In the genomic region with DNA sequence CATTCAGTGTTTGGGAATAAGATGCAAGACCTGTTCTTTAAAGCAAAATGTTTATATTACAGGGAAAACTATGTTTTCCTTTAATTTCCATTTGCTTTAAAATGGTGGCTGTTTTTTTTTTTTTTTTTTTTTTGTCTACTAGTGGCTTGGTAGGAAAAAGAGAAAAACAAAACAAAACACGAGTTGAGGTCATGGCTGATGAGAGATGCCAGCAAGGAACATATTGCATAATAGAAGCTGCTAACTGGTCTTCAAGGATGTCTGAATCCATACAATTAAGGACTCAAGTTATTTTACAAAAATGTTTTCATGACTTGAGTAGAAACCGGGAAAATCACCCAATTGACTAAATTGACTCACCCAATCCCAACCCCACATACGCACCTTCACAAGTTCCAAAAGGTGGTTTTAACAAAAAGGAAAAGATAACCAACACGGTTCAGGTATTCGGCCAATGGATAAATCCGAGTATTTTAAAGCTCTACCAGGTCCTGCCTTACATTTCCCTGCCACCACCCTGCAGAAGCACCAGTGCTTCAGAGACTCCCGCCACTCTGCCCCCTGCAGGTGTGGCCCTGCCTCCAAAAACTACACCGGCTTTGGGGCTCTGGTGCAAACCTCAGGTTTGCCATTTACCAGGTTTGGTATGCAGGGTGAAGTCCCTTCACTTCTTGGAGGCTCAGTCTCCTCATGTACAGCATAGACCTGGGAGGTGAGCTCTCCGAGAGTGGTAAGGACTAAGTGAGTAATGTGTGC, we compare ENCODE assay signal across 14 cellular contexts. TPM values are rescaled to one million over a fixed set of nuclear protein-coding genes. Genes with fewer than 3 reads are reported as not detected.
DNase-seq lines count a peak whose midpoint lies in the region; ATAC-seq and TF ChIP-seq lines count a peak whose summit lies in the region.
"Had no signal": no experiment of that assay in that cellular context is flagged by ENCODE, and none has a peak within 500 bp of the region (broad histone marks: within the 10 kb centered on the region; RNA-seq: fewer than 3 reads in every experiment).

No MANE protein-coding gene starts in this region.

- intact Hi-C loops in activated naive CD4-positive, alpha-beta T cell treated with anti-CD3 and anti-CD28 coated beads for 36 hours (cut with micrococcal nuclease) = loop anchor here (5.0 to 10.0 kb wide), 2 partner anchors 361 to 1369 kb away; no protein-coding TSS in a partner anchor
- intact Hi-C loops in gastrocnemius medialis (cut with DNase I; ENCODE audit: low total_unique reads) = loop anchor here (5.0 kb wide), 1 partner anchor 169 kb away; no protein-coding TSS in a partner anchor

- H3K36me3 ChIP-seq in gastrocnemius medialis = no peaks in the 10 kb centered on the region

- no peak overlapping the region for H3K4me3 Mint-ChIP-seq in activated naive CD4-positive, alpha-beta T cell treated with anti-CD3 and anti-CD28 coated beads for 36 hours
- H3K4me3 Mint-ChIP-seq in activated naive CD4-positive, alpha-beta T cell treated with anti-CD3 and anti-CD28 coated beads, Interleukin-2, amount 10 ng/mL, durations not matched to agents 7 days and 5 days = no peak overlapping the region
- H3K4me3 Mint-ChIP-seq: CD14-positive monocyte, mesothelial cell of epicardium had no signal

- peak overlapping the region; percentile 50 to 63 (median 52) for H3K27ac ChIP-seq in gastrocnemius medialis
- H3K27ac ChIP-seq: epithelial cell of prostate had no signal

- in situ Hi-C loops in gastrocnemius medialis (cut with MboI; ENCODE audit: low sequenced_read_pairs in 4 of 4) = loop anchor here in 2 of 4 donors (5.0 to 10.0 kb wide), 3 partner anchors 101 to 119 kb away; no protein-coding TSS in a partner anchor

- ATAC-seq in gastrocnemius medialis (no peak), HG03520 (IDR thresholded peaks at IDR 0.05; ENCODE audit: unreplicated experiment) (no peak)

- TF ChIP-seq POLR2A in NB4 (IDR thresholded peaks at IDR 0.05; ENCODE audit: extremely low read depth, insufficient read length) = no peak
- no peak for TF ChIP-seq POLR2A in gastrocnemius medialis (IDR thresholded peaks at IDR 0.05)

- H3K4me3 ChIP-seq in NB4 (ENCODE audit: low read depth, low read length) (no peak overlapping the region), gastrocnemius medialis (no peak overlapping the region)

- no peaks in the 10 kb centered on the region for H3K9me3 ChIP-seq in gastrocnemius medialis

- H3K27me3 Mint-ChIP-seq in activated naive CD4-positive, alpha-beta T cell treated with anti-CD3 and anti-CD28 coated beads for 36 hours (ENCODE audit: low read depth) = no peaks in the 10 kb centered on the region
- H3K27me3 Mint-ChIP-seq in activated naive CD4-positive, alpha-beta T cell treated with anti-CD3 and anti-CD28 coated beads, Interleukin-2, amount 10 ng/mL, durations not matched to agents 7 days and 5 days = no peaks in the 10 kb centered on the region

- no peak overlapping the region for H3K27ac Mint-ChIP-seq in activated naive CD4-positive, alpha-beta T cell treated with anti-CD3 and anti-CD28 coated beads for 36 hours
- no peak overlapping the region for H3K27ac Mint-ChIP-seq in activated naive CD4-positive, alpha-beta T cell treated with anti-CD3 and anti-CD28 coated beads, Interleukin-2, amount 10 ng/mL, durations not matched to agents 7 days and 5 days
- H3K27ac Mint-ChIP-seq: CD14-positive monocyte had no signal

- CTCF ChIA-PET in activated naive CD4-positive, alpha-beta T cell treated with anti-CD3 and anti-CD28 coated beads for 36 hours (lab: Charles Lee) = interaction anchor here (1.1 to 1.7 kb wide), 3 partner anchors 117 to 166 kb away, joined by 3 to 7 read pairs (median 3); no protein-coding TSS in a partner anchor
- CTCF ChIA-PET in activated naive CD4-positive, alpha-beta T cell treated with anti-CD3 and anti-CD28 coated beads, Interleukin-2, amount 10 ng/mL, durations not matched to agents 7 days and 5 days (lab: Charles Lee) = no interaction called here

- H3K4me1 Mint-ChIP-seq in activated naive CD4-positive, alpha-beta T cell treated with anti-CD3 and anti-CD28 coated beads for 36 hours (ENCODE audit: low read depth) = peaks cover 3% of the 10 kb centered on the region
- H3K4me1 Mint-ChIP-seq in activated naive CD4-positive, alpha-beta T cell treated with anti-CD3 and anti-CD28 coated beads, Interleukin-2, amount 10 ng/mL, durations not matched to agents 7 days and 5 days = no peaks in the 10 kb centered on the region

- peaks cover 0 to 11% of the 10 kb centered on the region in 2 donors for H3K4me1 ChIP-seq in gastrocnemius medialis

- TF ChIP-seq CTCF in NB4 (IDR thresholded peaks at IDR 0.05; ENCODE audit: low read depth, low read length) = peak; percentile 11
- TF ChIP-seq CTCF in gastrocnemius medialis (IDR thresholded peaks at IDR 0.05 in 4 of 5, conservative IDR thresholded peaks at IDR 0.05 in 1 of 5) = no peak

- H3K36me3 Mint-ChIP-seq in activated naive CD4-positive, alpha-beta T cell treated with anti-CD3 and anti-CD28 coated beads for 36 hours (ENCODE audit: low read depth) = no peaks in the 10 kb centered on the region
- H3K36me3 Mint-ChIP-seq in activated naive CD4-positive, alpha-beta T cell treated with anti-CD3 and anti-CD28 coated beads, Interleukin-2, amount 10 ng/mL, durations not matched to agents 7 days and 5 days = no peaks in the 10 kb centered on the region
- H3K36me3 Mint-ChIP-seq: CD14-positive monocyte, mesothelial cell of epicardium had no signal

- peak; percentile 5 for DNase-seq in activated naive CD4-positive, alpha-beta T cell treated with anti-CD3 and anti-CD28 coated beads for 36 hours
- no peak for DNase-seq in activated naive CD4-positive, alpha-beta T cell (lab: John Stamatoyannopoulos, UW)
- DNase-seq in NB4 (ENCODE audit: low read depth) (peak; percentile 11), fibroblast of gingiva (ENCODE audit: low read depth) (peak; percentile 40), gastrocnemius medialis (no peak), SIG-M5 (lab: John Stamatoyannopoulos, UW) (no peak)
- DNase-seq in activated naive CD4-positive, alpha-beta T cell treated with anti-CD3 and anti-CD28 coated beads, Interleukin-2, amount 10 ng/mL, durations not matched to agents 7 days and 5 days = no peak
- DNase-seq: activated CD4-positive, CD25-positive, alpha-beta regulatory T cell; NCI-H1105 treated with DMSO at 0.1 percent for 48 hours; retina had no signal

- H3K27me3 ChIP-seq in gastrocnemius medialis = no peaks in the 10 kb centered on the region

- H3K9me3 Mint-ChIP-seq in activated naive CD4-positive, alpha-beta T cell treated with anti-CD3 and anti-CD28 coated beads for 36 hours = no peaks in the 10 kb centered on the region
- no peaks in the 10 kb centered on the region for H3K9me3 Mint-ChIP-seq in activated naive CD4-positive, alpha-beta T cell treated with anti-CD3 and anti-CD28 coated beads, Interleukin-2, amount 10 ng/mL, durations not matched to agents 7 days and 5 days
- H3K9me3 Mint-ChIP-seq: mesothelial cell of epicardium had no signal

RNA-seq across cellular contexts. Expression of a gene that starts 27.1 kb away (rescaled TPM):
- total RNA-seq in activated naive CD4-positive, alpha-beta T cell treated with anti-CD3 and anti-CD28 coated beads for 36 hours = 1 to 10 TPM; 6.2 to 9.2 TPM
- 10 to 100 TPM in 3 of 4 donors, 1 to 10 TPM in 1; 9.4 to 20.2 (median 14.2) TPM for total RNA-seq in gastrocnemius medialis

RNA-seq across cellular contexts. Expression of a gene that starts 34.5 kb away (rescaled TPM):
- not detected for total RNA-seq in activated naive CD4-positive, alpha-beta T cell treated with anti-CD3 and anti-CD28 coated beads for 36 hours
- 1 to 10 TPM in 2 of 4 donors, under 1 TPM in 2; 0.40 to 2.4 (median 0.82) TPM for total RNA-seq in gastrocnemius medialis
- total RNA-seq: mesothelial cell of epicardium had no signal

Comparison
In these comparisons a context has a peak if more than half of its experiments do, and no peak if none do; other contexts are left out.
1. DNase-seq: peak in activated naive CD4-positive, alpha-beta T cell treated with anti-CD3 and anti-CD28 coated beads for 36 hours (single experiment), NB4 (single experiment) and fibroblast of gingiva (single experiment); none in activated naive CD4-positive, alpha-beta T cell (0 of 4), gastrocnemius medialis (0 of 2), activated naive CD4-positive, alpha-beta T cell treated with anti-CD3 and anti-CD28 coated beads, Interleukin-2, amount 10 ng/mL, durations not matched to agents 7 days and 5 days (single experiment) and SIG-M5 (single experiment).